Comparison of ENCODE assay signal across 12 cellular contexts in the genomic region with DNA sequence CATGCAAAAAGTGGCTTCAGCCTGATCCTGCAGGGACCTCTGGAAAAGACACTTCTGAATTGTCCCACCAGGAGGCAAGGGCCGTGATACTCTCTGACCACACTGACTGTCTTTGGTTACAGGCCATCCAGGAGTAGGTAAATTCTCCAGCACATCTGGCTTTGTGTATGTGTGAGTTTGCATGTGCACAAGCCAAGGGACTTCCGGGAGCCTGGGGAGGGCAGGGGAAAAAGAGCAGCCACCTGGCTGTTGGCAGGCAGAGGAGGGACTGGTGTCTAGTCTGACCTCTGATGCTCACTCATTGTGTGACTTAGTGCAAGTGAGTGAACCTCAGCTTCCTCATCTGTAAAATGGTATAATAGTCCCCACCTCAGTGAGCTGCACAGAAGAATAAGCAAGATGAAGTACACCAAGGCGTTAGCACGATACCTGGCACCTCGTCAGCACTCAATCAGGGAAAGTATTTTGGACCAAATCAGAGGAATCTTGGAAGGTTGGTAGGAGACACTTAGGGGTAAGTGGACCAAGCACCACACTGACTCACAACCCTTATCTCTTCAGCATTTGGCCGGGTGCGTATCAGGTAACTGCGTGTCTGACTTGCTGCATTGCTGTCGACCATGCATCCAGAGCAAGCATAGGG. TPM values are rescaled to one million over a fixed set of nuclear protein-coding genes. Genes with fewer than 3 reads are reported as not detected.
DNase-seq lines count a peak whose midpoint lies in the region; ATAC-seq, FAIRE-seq and TF ChIP-seq lines count a peak whose summit lies in the region.
"Had no signal": no experiment of that assay in that cellular context is flagged by ENCODE, and none has a peak within 500 bp of the region (broad histone marks: within the 10 kb centered on the region; RNA-seq: fewer than 3 reads in every experiment).

No MANE protein-coding gene starts in this region.

- no peak for TF ChIP-seq POLR2A in GM12892 (IDR thresholded peaks at IDR 0.05; ENCODE audit: low read depth, low read length)

- H3K79me2 ChIP-seq in SK-N-SH (ENCODE audit: insufficient read depth), result no peaks in the 10 kb centered on the region

- peak; percentile 95 for FAIRE-seq in GM12892 (lab: Jason Lieb, UNC)
- FAIRE-seq in HTR-8/SVneo (lab: Jason Lieb, UNC), result no peak
- FAIRE-seq: small intestine, TTC549 had no signal

- no peak overlapping the region for H3K4me2 ChIP-seq in SK-N-SH

- TF ChIP-seq RAD21 in SK-N-SH (IDR thresholded peaks at IDR 0.05; ENCODE audit: low read length), result no peak

- H3K4me1 Mint-ChIP-seq in activated naive CD8-positive, alpha-beta T cell treated with anti-CD3 and anti-CD28 coated beads, Interleukin-2, amount 50 U/mL, for 24 hours, result peaks cover 62% of the 10 kb centered on the region

- H3K4me3 ChIP-seq in SK-N-SH (ENCODE audit: low read depth in 2 of 2, low read length in 1 of 2), result no peak overlapping the region
- H3K4me3 ChIP-seq: lung had no signal

- no peaks in the 10 kb centered on the region for H4K20me1 ChIP-seq in SK-N-SH (ENCODE audit: insufficient read depth)

- no peaks in the 10 kb centered on the region for H3K27me3 Mint-ChIP-seq in activated naive CD8-positive, alpha-beta T cell treated with anti-CD3 and anti-CD28 coated beads, Interleukin-2, amount 50 U/mL, for 24 hours

- no peak overlapping the region for H3K27ac ChIP-seq in SK-N-SH (ENCODE audit: low read depth in 2 of 2, low read length in 1 of 2)

- H3K27me3 ChIP-seq in SK-N-SH (ENCODE audit: insufficient read depth), result no peaks in the 10 kb centered on the region

- H3F3A ChIP-seq in SK-N-SH (replicated peaks; ENCODE audit: insufficient read depth), result no peaks in the 10 kb centered on the region

- 64% methylated on average over 6 of the region's 9 CpGs for WGBS in SK-N-SH (ENCODE audit: low lambda C conversion rate)

- no peak overlapping the region for H3K4me3 Mint-ChIP-seq in activated naive CD8-positive, alpha-beta T cell treated with anti-CD3 and anti-CD28 coated beads, Interleukin-2, amount 50 U/mL, for 24 hours

- no peak for TF ChIP-seq CTCF in SK-N-SH (IDR thresholded peaks at IDR 0.05)

- peaks cover 14% of the 10 kb centered on the region for H3K36me3 Mint-ChIP-seq in activated naive CD8-positive, alpha-beta T cell treated with anti-CD3 and anti-CD28 coated beads, Interleukin-2, amount 50 U/mL, for 24 hours (ENCODE audit: low read depth)

- no peaks in the 10 kb centered on the region for H3K9me2 ChIP-seq in SK-N-SH

- CTCF ChIA-PET in SK-N-SH (lab: Yijun Ruan, JAX), result interaction anchor here (0.6 to 1.9 kb wide), 3 partner anchors 9 to 120 kb away, joined by 3 to 5 read pairs (median 3); no protein-coding TSS in a partner anchor

- H3K9ac ChIP-seq in SK-N-SH, result no peak overlapping the region

- no peaks in the 10 kb centered on the region for H3K9me3 ChIP-seq in SK-N-SH

- POLR2A ChIA-PET in SK-N-SH (lab: Yijun Ruan, JAX), result no interaction called here

- H3K27ac Mint-ChIP-seq in activated naive CD8-positive, alpha-beta T cell treated with anti-CD3 and anti-CD28 coated beads, Interleukin-2, amount 50 U/mL, for 24 hours, result peak overlapping the region; percentile 19

- H3K9me3 Mint-ChIP-seq in activated naive CD8-positive, alpha-beta T cell treated with anti-CD3 and anti-CD28 coated beads, Interleukin-2, amount 50 U/mL, for 24 hours, result no peaks in the 10 kb centered on the region

- H3K36me3 ChIP-seq in SK-N-SH (replicated peaks in 1 of 2; ENCODE audit: control insufficient read depth in 1 of 2, insufficient read depth in 2 of 2, low read length in 1 of 2), result no peaks in the 10 kb centered on the region

- ATAC-seq in GM19463 (IDR thresholded peaks at IDR 0.05; ENCODE audit: unreplicated experiment) (peak; percentile 58), HG03095 (IDR thresholded peaks at IDR 0.05; ENCODE audit: unreplicated experiment) (peak; percentile 59)
- ATAC-seq in activated naive CD8-positive, alpha-beta T cell treated with anti-CD3 and anti-CD28 coated beads, Interleukin-2, amount 50 U/mL, for 24 hours, result no peak

- H2AFZ ChIP-seq in SK-N-SH (ENCODE audit: low read depth), result no peak overlapping the region

- DNase-seq in GM12892 (ENCODE audit: insufficient read length), result no peak
- no peak for DNase-seq in activated naive CD8-positive, alpha-beta T cell treated with anti-CD3 and anti-CD28 coated beads, Interleukin-2, amount 50 U/mL, for 24 hours
- no peak for DNase-seq in SW480 (ENCODE audit: low spot score)
- no peak for DNase-seq in HTR-8/SVneo (ENCODE audit: insufficient read length, low spot score)
- no peak for DNase-seq in NCI-H345 (lab: John Stamatoyannopoulos, UW)
- DNase-seq in SK-N-SH, result no peak
- DNase-seq: NCI-H2171 treated with DMSO at 0.1 percent for 48 hours, small intestine had no signal

- no peak for TF ChIP-seq EP300 in SK-N-SH (IDR thresholded peaks at IDR 0.05; ENCODE audit: borderline replicate concordance in 1 of 2, low read depth in 1 of 2, low read length in 1 of 2)

- H3K4me1 ChIP-seq in SK-N-SH (ENCODE audit: control insufficient read depth in 1 of 2, insufficient read depth in 2 of 2, low read depth in 1 of 2, low read length in 1 of 2), result no peaks in the 10 kb centered on the region

TF ChIP-seq in SK-N-SH, 30 proteins besides CTCF, POLR2A, EP300 and RAD21:
- no peak for TF ChIP-seq RXRA (IDR thresholded peaks at IDR 0.05; ENCODE audit: borderline replicate concordance, low read depth)
TF ChIP-seq in SK-N-SH: peak in this region for 0.

RNA-seq across cellular contexts. Expression of a gene that starts 19.1 kb away (rescaled TPM):
- polyA plus RNA-seq in GM12892 (2012; ENCODE audit: missing spikeins), result 13.2 TPM
- not detected in 2 replicates for polyA plus RNA-seq in SK-N-SH (2012; rRNA removed)
- polyA plus RNA-seq in SK-N-SH (2012; cell fraction: cytosol; rRNA removed), result not detected in 2 replicates
- not detected in 2 replicates for polyA plus RNA-seq in SK-N-SH (2012; cell fraction: nucleus; rRNA removed)
